Comparison of ENCODE assay signal across 8 cellular contexts in genomic region chr2:151363709-151364108, GRCh38. TPM values are rescaled to one million over a fixed set of nuclear protein-coding genes. Genes with fewer than 3 reads are reported as not detected.
DNase-seq lines count a peak whose midpoint lies in the region; ATAC-seq and TF ChIP-seq lines count a peak whose summit lies in the region.

No MANE protein-coding gene starts in this region.

- TF ChIP-seq POLR2A in breast epithelium (IDR thresholded peaks at IDR 0.05): no peak
- no peak for TF ChIP-seq POLR2A in thyroid gland (IDR thresholded peaks at IDR 0.05)

- TF ChIP-seq CTCF in breast epithelium (IDR thresholded peaks at IDR 0.05) (no peak), thyroid gland (IDR thresholded peaks at IDR 0.05) (no peak)

- WGBS in thyroid gland, 2 donors: 60 to 83% methylated on average over 8 of the region's 8 CpGs

- peak in 1 of 2 donors; percentile 76 for DNase-seq in breast epithelium (ENCODE audit: low spot score in 2 of 2)
- peak in 36 of 56 donors; percentile 3 to 63 (median 20) for DNase-seq in nucleus accumbens (lab: John Stamatoyannopoulos, UW)
- no peak for DNase-seq in GM19240 (ENCODE audit: insufficient read length, low spot score)
- no peak for DNase-seq in stimulated activated effector memory CD8-positive, alpha-beta T cell treated with anti-CD3 and anti-CD28 coated beads, Interleukin-12 subunit alpha, Interleukin-12 subunit beta, amount 100 ng/mL, for 72 hours (ENCODE audit: low spot score in 2 of 2)
- DNase-seq in NCI-H2081 (lab: John Stamatoyannopoulos, UW): no peak
- no peak for DNase-seq in thyroid gland

- no peaks in the 10 kb centered on the region for H3K36me3 Mint-ChIP-seq in stimulated activated effector memory CD8-positive, alpha-beta T cell treated with anti-CD3 and anti-CD28 coated beads, Interleukin-12 subunit alpha, Interleukin-12 subunit beta, amount 100 ng/mL, for 72 hours

- H3K4me1 Mint-ChIP-seq in stimulated activated effector memory CD8-positive, alpha-beta T cell treated with anti-CD3 and anti-CD28 coated beads, Interleukin-12 subunit alpha, Interleukin-12 subunit beta, amount 100 ng/mL, for 72 hours: no peaks in the 10 kb centered on the region

- intact Hi-C loops in breast epithelium (cut with DNase I; ENCODE audit: low total_unique reads) (loop anchor here (2.0 kb wide), 1 partner anchor 37 kb away; no protein-coding TSS in a partner anchor), thyroid gland (cut with DNase I) (no loop called here)

- H3K9me3 ChIP-seq in breast epithelium: peaks cover 2 to 3% of the 10 kb centered on the region in 2 donors
- H3K9me3 ChIP-seq in thyroid gland: no peaks in the 10 kb centered on the region

- H3K27me3 ChIP-seq in breast epithelium (no peaks in the 10 kb centered on the region), thyroid gland (no peaks in the 10 kb centered on the region)

- peaks cover 0 to 3% of the 10 kb centered on the region in 2 donors for H3K4me1 ChIP-seq in breast epithelium
- no peaks in the 10 kb centered on the region for H3K4me1 ChIP-seq in thyroid gland

- peak overlapping the region in 2 of 3 donors; percentile 12 to 37 for H3K4me3 ChIP-seq in breast epithelium
- H3K4me3 ChIP-seq in thyroid gland (replicated peaks in 1 of 3): no peak overlapping the region

- H3K36me3 ChIP-seq in breast epithelium: no peaks in the 10 kb centered on the region
- no peaks in the 10 kb centered on the region for H3K36me3 ChIP-seq in thyroid gland

- ATAC-seq in GM18511 (IDR thresholded peaks at IDR 0.05; ENCODE audit: unreplicated experiment): peak; percentile 67
- peak; percentile 85 for ATAC-seq in HG03095 (IDR thresholded peaks at IDR 0.05; ENCODE audit: unreplicated experiment)
- ATAC-seq in stimulated activated effector memory CD8-positive, alpha-beta T cell treated with anti-CD3 and anti-CD28 coated beads, Interleukin-12 subunit alpha, Interleukin-12 subunit beta, amount 100 ng/mL, for 72 hours: no peak

- no peak overlapping the region for H3K27ac Mint-ChIP-seq in stimulated activated effector memory CD8-positive, alpha-beta T cell treated with anti-CD3 and anti-CD28 coated beads, Interleukin-12 subunit alpha, Interleukin-12 subunit beta, amount 100 ng/mL, for 72 hours

- no peak overlapping the region for H3K4me3 Mint-ChIP-seq in stimulated activated effector memory CD8-positive, alpha-beta T cell treated with anti-CD3 and anti-CD28 coated beads, Interleukin-12 subunit alpha, Interleukin-12 subunit beta, amount 100 ng/mL, for 72 hours

- peak overlapping the region; percentile 51 to 52 for H3K27ac ChIP-seq in breast epithelium
- H3K27ac ChIP-seq in thyroid gland: no peak overlapping the region

- H3K9me3 Mint-ChIP-seq in stimulated activated effector memory CD8-positive, alpha-beta T cell treated with anti-CD3 and anti-CD28 coated beads, Interleukin-12 subunit alpha, Interleukin-12 subunit beta, amount 100 ng/mL, for 72 hours: no peaks in the 10 kb centered on the region

RNA-seq across cellular contexts. Expression of gene TNFAIP6, which starts 6.3 kb away (rescaled TPM):
- total RNA-seq in breast epithelium (10 to 100 TPM in 1 of 3 donors, 1 to 10 TPM in 2; 2.6 to 12.5 (median 5.3) TPM), thyroid gland (1 to 10 TPM in 1 of 4 donors, under 1 TPM in 2, not detected in 1; 0.33 to 1.1 (median 0.83) TPM)

RNA-seq across cellular contexts. Expression of gene RIF1, which starts 46.0 kb away (rescaled TPM):
- total RNA-seq in breast epithelium (10 to 100 TPM; 35.5 to 78.2 (median 50.5) TPM), thyroid gland (10 to 100 TPM; 37.1 to 54.8 (median 45.3) TPM)

Comparison
In these comparisons a context has a peak if more than half of its experiments do, and no peak if none do; other contexts are left out.
1. DNase-seq: peak in nucleus accumbens (36 of 56); none in GM19240 (single experiment), stimulated activated effector memory CD8-positive, alpha-beta T cell treated with anti-CD3 and anti-CD28 coated beads, Interleukin-12 subunit alpha, Interleukin-12 subunit beta, amount 100 ng/mL, for 72 hours (0 of 2), NCI-H2081 (0 of 2) and thyroid gland (0 of 2).
2. H3K27ac ChIP-seq: peak in breast epithelium (2 of 2); none in thyroid gland (0 of 3).
3. H3K4me3 ChIP-seq: peak in breast epithelium (2 of 3); none in thyroid gland (0 of 3).